In the genomic region with DNA sequence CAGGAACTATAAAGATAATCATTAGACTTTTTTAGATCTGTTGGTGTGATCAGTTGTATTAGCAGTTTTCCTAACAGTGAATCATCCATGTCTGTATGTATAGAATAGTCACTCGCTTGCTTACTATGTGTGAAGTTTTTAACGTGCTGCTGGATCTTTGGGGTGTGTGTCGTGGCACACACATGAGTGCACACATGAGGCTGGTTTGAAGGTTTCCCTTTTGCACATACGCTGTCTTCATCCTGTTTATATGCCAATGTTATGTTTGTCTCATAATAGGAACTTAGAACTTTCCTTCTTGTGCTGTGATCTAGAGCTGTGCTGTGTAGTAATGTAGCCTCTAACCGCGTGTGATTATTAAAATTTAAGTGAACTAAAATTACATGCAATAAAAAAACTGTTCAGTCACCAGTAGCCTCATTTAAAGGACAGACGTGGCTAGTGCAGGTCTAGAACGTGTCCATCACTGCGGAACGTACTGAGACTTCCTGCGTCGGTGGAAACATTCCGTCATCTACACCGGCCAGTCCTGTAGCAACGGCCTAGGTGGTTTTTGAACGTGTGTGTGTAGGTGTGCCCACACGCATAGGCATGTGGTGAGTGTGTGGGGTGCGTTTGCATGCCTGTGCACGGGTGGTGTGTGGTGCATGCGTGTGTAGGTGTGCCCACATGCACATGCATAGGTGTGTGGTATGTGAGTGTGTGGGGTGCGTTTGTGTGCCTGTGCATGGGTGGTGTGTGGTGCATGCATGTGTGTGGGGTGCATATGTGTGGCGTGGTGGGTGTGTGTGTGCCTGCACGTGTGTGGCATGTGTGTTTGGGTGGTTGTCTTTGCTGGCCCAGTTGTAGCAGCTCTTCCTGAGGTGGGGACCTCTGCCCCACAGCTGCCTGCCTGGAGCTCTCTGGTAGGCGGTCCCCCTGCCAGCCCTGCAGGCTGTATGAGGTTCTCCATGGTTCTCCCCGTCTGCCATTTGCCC, we compare ENCODE assay signal across 8 cellular contexts. TPM values are rescaled to one million over a fixed set of nuclear protein-coding genes. Genes with fewer than 3 reads are reported as not detected.
DNase-seq lines count a peak whose midpoint lies in the region; ATAC-seq and TF ChIP-seq lines count a peak whose summit lies in the region.

No MANE protein-coding gene starts in this region.

- no peaks in the 10 kb centered on the region for H3K27me3 Mint-ChIP-seq in activated CD4-positive, alpha-beta T cell treated with anti-CD3 and anti-CD28 coated beads for 36 hours
- no peaks in the 10 kb centered on the region for H3K27me3 Mint-ChIP-seq in activated B cell treated with CpG ODN at 0.5 μM for 24 hours

- CTCF ChIA-PET in activated CD4-positive, alpha-beta T cell treated with anti-CD3 and anti-CD28 coated beads for 36 hours (lab: Charles Lee) = interaction anchor here (1.0 kb wide), 1 partner anchor 23 kb away, joined by 3 read pairs; no protein-coding TSS in a partner anchor
- CTCF ChIA-PET in activated B cell treated with CpG ODN at 0.5 μM for 24 hours (lab: Charles Lee) = interaction anchor here (0.8 to 1.6 kb wide), 4 partner anchors 19 to 55 kb away, joined by 3 read pairs; no protein-coding TSS in a partner anchor

- H3K27ac Mint-ChIP-seq in activated CD4-positive, alpha-beta T cell treated with anti-CD3 and anti-CD28 coated beads for 36 hours = peak overlapping the region; percentile 21
- H3K27ac Mint-ChIP-seq in activated B cell treated with CpG ODN at 0.5 μM for 24 hours = peak overlapping the region; percentile 90

- no peaks in the 10 kb centered on the region for H3K27me3 ChIP-seq in smooth muscle cell (ENCODE audit: low read depth)

- peaks cover 100% of the 10 kb centered on the region for H4K20me1 ChIP-seq in smooth muscle cell (ENCODE audit: low read depth)

- H3F3A ChIP-seq in smooth muscle cell (ENCODE audit: low read depth) = no peaks in the 10 kb centered on the region

- H3K36me3 Mint-ChIP-seq in activated CD4-positive, alpha-beta T cell treated with anti-CD3 and anti-CD28 coated beads for 36 hours (ENCODE audit: low read depth) = peaks cover 5% of the 10 kb centered on the region
- peaks cover 4% of the 10 kb centered on the region for H3K36me3 Mint-ChIP-seq in activated B cell treated with CpG ODN at 0.5 μM for 24 hours (ENCODE audit: low read depth)

- whole genome bisulfite sequencing in smooth muscle cell (ENCODE audit: low lambda C conversion rate) = 82% methylated on average over 25 of the region's 25 CpGs

- no peak overlapping the region for H3K4me3 ChIP-seq in smooth muscle cell

- H3K36me3 ChIP-seq in smooth muscle cell (ENCODE audit: low read depth) = no peaks in the 10 kb centered on the region

- POLR2A ChIA-PET in activated CD4-positive, alpha-beta T cell treated with anti-CD3 and anti-CD28 coated beads for 36 hours (lab: Charles Lee) = no interaction called here
- POLR2A ChIA-PET in activated B cell treated with CpG ODN at 0.5 μM for 24 hours (lab: Charles Lee) = interaction anchor here (0.9 to 2.6 kb wide), 8 partner anchors 12 to 79 kb away, joined by 3 to 35 read pairs (median 5); no protein-coding TSS in a partner anchor

- peaks cover 5% of the 10 kb centered on the region for H3K9me3 Mint-ChIP-seq in activated CD4-positive, alpha-beta T cell treated with anti-CD3 and anti-CD28 coated beads for 36 hours (ENCODE audit: low read depth)
- no peaks in the 10 kb centered on the region for H3K9me3 Mint-ChIP-seq in activated B cell treated with CpG ODN at 0.5 μM for 24 hours

- TF ChIP-seq CTCF in activated B cell treated with CpG ODN at 0.5 μM for 24 hours (IDR thresholded peaks at IDR 0.05) = no peak
- no peak for TF ChIP-seq CTCF in smooth muscle cell (IDR thresholded peaks at IDR 0.05; ENCODE audit: borderline replicate concordance, insufficient read depth, poor library complexity, severe bottlenecking)

- no peak for DNase-seq in activated CD4-positive, alpha-beta T cell treated with anti-CD3 and anti-CD28 coated beads for 36 hours
- no peak for DNase-seq in activated CD4-positive, alpha-beta T cell treated with anti-CD3 and anti-CD28 coated beads for 4 hours
- no peak for DNase-seq in activated B cell treated with CpG ODN at 0.5 μM for 24 hours
- DNase-seq in smooth muscle cell (lab: John Stamatoyannopoulos, UW; ENCODE audit: unreplicated experiment) = no peak
- DNase-seq in UCSD-AML1 (lab: John Stamatoyannopoulos, UW; ENCODE audit: unreplicated experiment) = no peak
- no peak for DNase-seq in globus pallidus (ENCODE audit: low spot score)
- DNase-seq in SIG-M5 (lab: John Stamatoyannopoulos, UW) = no peak

- no peaks in the 10 kb centered on the region for H3K9me3 ChIP-seq in smooth muscle cell (replicated peaks; ENCODE audit: low read depth)

- H3K9ac ChIP-seq in smooth muscle cell (ENCODE audit: low read depth) = no peak overlapping the region

- peaks cover 92% of the 10 kb centered on the region for H3K79me2 ChIP-seq in smooth muscle cell (ENCODE audit: low read depth)

- peak; percentile 63 for ATAC-seq in activated CD4-positive, alpha-beta T cell treated with anti-CD3 and anti-CD28 coated beads for 36 hours
- ATAC-seq in HG02588 (IDR thresholded peaks at IDR 0.05; ENCODE audit: unreplicated experiment) (peak; percentile 78), activated B cell treated with CpG ODN at 0.5 μM for 24 hours (ENCODE audit: low read depth) (peak; percentile 74)

- H3K4me1 Mint-ChIP-seq in activated CD4-positive, alpha-beta T cell treated with anti-CD3 and anti-CD28 coated beads for 36 hours = peaks cover 49% of the 10 kb centered on the region
- peaks cover 86% of the 10 kb centered on the region for H3K4me1 Mint-ChIP-seq in activated B cell treated with CpG ODN at 0.5 μM for 24 hours

- H3K4me3 Mint-ChIP-seq in activated CD4-positive, alpha-beta T cell treated with anti-CD3 and anti-CD28 coated beads for 36 hours = no peak overlapping the region
- peak overlapping the region; percentile 70 for H3K4me3 Mint-ChIP-seq in activated B cell treated with CpG ODN at 0.5 μM for 24 hours

- peaks cover 11% of the 10 kb centered on the region for H3K4me1 ChIP-seq in smooth muscle cell (ENCODE audit: low read depth)

- peak overlapping the region; percentile 19 for H3K4me2 ChIP-seq in smooth muscle cell

- H3K27ac ChIP-seq in smooth muscle cell (ENCODE audit: low read depth) = no peak overlapping the region

- no peak overlapping the region for H2AFZ ChIP-seq in smooth muscle cell (ENCODE audit: low read depth)

- intact Hi-C loops in activated CD4-positive, alpha-beta T cell treated with anti-CD3 and anti-CD28 coated beads for 36 hours (cut with DNase I, micrococcal nuclease) = no loop called here
- intact Hi-C loops in activated B cell treated with CpG ODN at 0.5 μM for 24 hours (cut with micrococcal nuclease) = loop anchor here (1.0 to 5.0 kb wide), 7 partner anchors 22 to 262 kb away; a partner anchor contains a TSS

RNA-seq across cellular contexts. Expression of a gene that starts 56.6 kb away (rescaled TPM):
- 1 to 10 TPM; 8.1 to 9.3 TPM for total RNA-seq in activated CD4-positive, alpha-beta T cell treated with anti-CD3 and anti-CD28 coated beads for 36 hours
- total RNA-seq in activated B cell treated with CpG ODN at 0.5 μM for 24 hours (20.5 and 24.9 TPM in 2 replicates), smooth muscle cell (48.0 and 65.9 TPM in 2 replicates)
- polyA plus RNA-seq in smooth muscle cell = 49.1 and 55.9 TPM in 2 replicates
